Comparison of ENCODE assay signal across 21 cellular contexts in the genomic region with DNA sequence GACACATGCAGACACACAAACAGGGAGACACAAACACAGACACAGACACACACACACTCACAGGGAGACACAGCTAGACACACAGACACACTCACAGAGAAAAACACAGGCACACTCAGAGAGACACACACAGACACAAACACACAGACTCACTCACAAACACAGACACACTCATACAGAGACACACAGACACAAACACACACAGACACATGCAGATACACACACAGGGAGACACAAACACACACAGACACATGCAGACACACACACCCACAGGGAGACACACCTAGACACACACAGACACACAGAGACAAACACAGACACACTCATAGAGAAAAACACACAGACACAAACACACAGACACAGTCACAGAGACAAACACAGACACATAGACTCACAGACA.
"Had no signal": no experiment of that assay in that cellular context is flagged by ENCODE, and none has a peak within 500 bp of the region (broad histone marks: within the 10 kb centered on the region; RNA-seq: fewer than 3 reads in every experiment).

No MANE protein-coding gene starts in this region.

- ATAC-seq: esophagus mucosa; gastrocnemius medialis; left ventricle myocardium superior; lower lobe of right lung; psoas muscle; right cardiac atrium; stimulated activated memory B cell treated with anti-CD40 and anti-IgM and Interleukin-4, amounts not matched to agents 10 μg/mL and 1 μg/mL and 100 μg/mL, for 72 hours; stimulated activated naive CD8-positive, alpha-beta T cell treated with anti-CD3 and anti-CD28 coated beads, Interleukin-15, Interleukin-2, amounts not matched to agents 100 U/mL and 50 U/mL, for 24 hours had no signal

- DNase-seq: cortex of kidney; foreskin fibroblast; gastrocnemius medialis; left ventricle myocardium superior; lower lobe of right lung; nucleus accumbens; ovary; psoas muscle; right cardiac atrium; spleen; stimulated activated CD4-positive, alpha-beta T cell treated with anti-CD3 and anti-CD28 coated beads, Interleukin-4, amount 100 ng/mL, for 4 hours; stimulated activated naive CD8-positive, alpha-beta T cell treated with anti-CD3 and anti-CD28 coated beads, Interleukin-15, Interleukin-2, amounts not matched to agents 100 U/mL and 50 U/mL, for 24 hours; substantia nigra; testis had no signal

- FAIRE-seq: keratinocyte had no signal

- H3K9ac ChIP-seq: neural progenitor cell had no signal

- H3K36me3 ChIP-seq: gastrocnemius medialis, lower lobe of right lung, neural progenitor cell, ovary, spleen, tibial artery had no signal

- H2AFZ ChIP-seq: neural progenitor cell had no signal

- H3K4me3 ChIP-seq: gastrocnemius medialis, lower lobe of right lung, neural progenitor cell, ovary, psoas muscle, skin epidermis, spleen, testis, tibial artery had no signal

- H3K4me2 ChIP-seq: neural progenitor cell had no signal

- H3K4me1 ChIP-seq: gastrocnemius medialis, lower lobe of right lung, neural progenitor cell, psoas muscle, spleen, testis, tibial artery had no signal

- H3K27me3 ChIP-seq: gastrocnemius medialis, neural progenitor cell, ovary, testis had no signal

- H3K27ac ChIP-seq: epithelial cell of prostate, gastrocnemius medialis, lower lobe of right lung, neural progenitor cell, ovary, psoas muscle, skin epidermis, spleen, testis, tibial artery had no signal

- H3K9me3 ChIP-seq: gastrocnemius medialis, lower lobe of right lung, ovary, psoas muscle, spleen, testis, tibial artery had no signal
